ENCODE assay signal across 13 cellular contexts in the genomic region with DNA sequence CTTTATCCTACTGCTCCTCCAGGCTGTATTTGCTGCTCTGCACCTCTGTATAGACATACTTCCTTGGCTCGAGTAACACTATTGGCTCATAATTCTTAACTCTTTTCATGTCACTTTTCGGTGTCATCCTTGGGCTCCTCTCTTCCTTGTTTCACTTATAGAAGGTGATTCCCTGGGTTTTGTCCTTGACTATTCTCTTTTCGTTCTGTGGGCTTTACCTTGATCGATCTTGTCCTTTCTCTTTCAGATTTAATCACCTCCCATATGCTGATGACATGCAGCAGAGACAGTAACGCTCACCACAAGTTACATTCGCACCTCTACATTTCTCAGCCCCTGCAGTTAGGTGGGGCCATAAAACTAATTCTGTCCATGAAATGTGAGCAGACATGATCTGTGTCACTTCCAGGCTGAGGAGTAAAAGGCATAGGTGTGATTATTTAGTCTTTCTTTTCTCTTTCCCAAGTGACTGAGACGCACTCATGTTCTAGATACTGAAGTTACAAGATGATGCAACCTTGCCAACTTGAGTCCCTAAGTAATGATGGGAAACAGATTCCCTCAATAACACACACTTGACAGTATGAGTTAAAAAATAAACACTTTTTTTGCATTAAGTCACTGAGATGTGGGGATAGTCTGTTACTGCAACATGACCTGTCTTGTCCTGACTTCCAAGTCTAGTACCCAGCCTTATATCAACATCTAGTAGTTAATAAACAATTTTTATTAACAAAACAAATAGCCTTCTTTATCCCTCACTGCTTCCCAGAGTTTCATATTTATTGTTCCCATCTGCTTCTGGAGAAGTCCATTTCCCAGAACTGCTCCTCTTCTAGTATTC.
DNase-seq lines count a peak whose midpoint lies in the region; ATAC-seq lines count a peak whose summit lies in the region.
"Had no signal": no experiment of that assay in that cellular context is flagged by ENCODE, and none has a peak within 500 bp of the region (broad histone marks: within the 10 kb centered on the region; RNA-seq: fewer than 3 reads in every experiment).

No MANE protein-coding gene starts in this region.

- H3K27ac Mint-ChIP-seq in central memory CD8-positive, alpha-beta T cell (ENCODE audit: low read depth): no peak overlapping the region
- H3K27ac Mint-ChIP-seq: brain; naive thymus-derived CD4-positive, alpha-beta T cell had no signal

- peak; percentile 83 for ATAC-seq in GM18520 (IDR thresholded peaks at IDR 0.05; ENCODE audit: unreplicated experiment)
- ATAC-seq in GM21360 (IDR thresholded peaks at IDR 0.05; ENCODE audit: unreplicated experiment): peak; percentile 73
- ATAC-seq in HG03045 (IDR thresholded peaks at IDR 0.05; ENCODE audit: unreplicated experiment): peak; percentile 75
- peak; percentile 44 for ATAC-seq in central memory CD8-positive, alpha-beta T cell (replicated peaks; ENCODE audit: extremely low read depth, poor library complexity, severe bottlenecking)
- ATAC-seq: naive thymus-derived CD4-positive, alpha-beta T cell; Panc1 had no signal

- H3K4me3 Mint-ChIP-seq in central memory CD8-positive, alpha-beta T cell: no peak overlapping the region
- H3K4me3 Mint-ChIP-seq: activated T-cell treated with anti-CD3 and anti-CD28 coated beads, Interleukin-2, amount 50 U/mL, for 4 hours; brain; naive thymus-derived CD4-positive, alpha-beta T cell had no signal

- no peak for DNase-seq in central memory CD8-positive, alpha-beta T cell (ENCODE audit: low spot score in 2 of 2)
- DNase-seq in COR-L47 (lab: John Stamatoyannopoulos, UW) (no peak), AG08396 (ENCODE audit: low spot score) (no peak)
- DNase-seq in stimulated activated CD4-positive, alpha-beta T cell treated with anti-CD3 and anti-CD28 coated beads, Interleukin-1b, Interleukin-23, amount 100 ng/mL, for 48 hours: no peak
- DNase-seq: activated T-cell treated with anti-CD3 and anti-CD28 coated beads, Interleukin-2, amount 50 U/mL, for 4 hours; naive thymus-derived CD4-positive, alpha-beta T cell; small intestine; T-helper 9 cell had no signal

- H3K9me3 Mint-ChIP-seq in central memory CD8-positive, alpha-beta T cell: no peaks in the 10 kb centered on the region
- H3K9me3 Mint-ChIP-seq: activated T-cell treated with anti-CD3 and anti-CD28 coated beads, Interleukin-2, amount 50 U/mL, for 4 hours; brain had no signal

- peaks cover 5% of the 10 kb centered on the region for H3K4me1 Mint-ChIP-seq in central memory CD8-positive, alpha-beta T cell

- H3K36me3 Mint-ChIP-seq in central memory CD8-positive, alpha-beta T cell (ENCODE audit: insufficient read depth): no peaks in the 10 kb centered on the region
- H3K36me3 Mint-ChIP-seq: brain; naive thymus-derived CD4-positive, alpha-beta T cell had no signal

- peaks cover 7% of the 10 kb centered on the region for H3K27me3 Mint-ChIP-seq in central memory CD8-positive, alpha-beta T cell
